10 cellular contexts compared by ENCODE assay signal in genomic region chr3:172181936-172182708, GRCh38.
DNase-seq lines count a peak whose midpoint lies in the region; ATAC-seq and TF ChIP-seq lines count a peak whose summit lies in the region.
"Had no signal": no experiment of that assay in that cellular context is flagged by ENCODE, and none has a peak within 500 bp of the region (broad histone marks: within the 10 kb centered on the region; RNA-seq: fewer than 3 reads in every experiment).

No MANE protein-coding gene starts in this region.

- no peaks in the 10 kb centered on the region for H3K27me3 ChIP-seq in SJSA1 (replicated peaks)
- no peaks in the 10 kb centered on the region for H3K27me3 ChIP-seq in left lung
- H3K27me3 ChIP-seq: body of pancreas had no signal

- H3K27me3 Mint-ChIP-seq in activated CD4-positive, alpha-beta T cell treated with anti-CD3 and anti-CD28 coated beads for 36 hours, result no peaks in the 10 kb centered on the region
- H3K27me3 Mint-ChIP-seq in stimulated activated naive CD8-positive, alpha-beta T cell treated with anti-CD3 and anti-CD28 coated beads, Interleukin-15, amount 100 ng/mL, for 72 hours, result no peaks in the 10 kb centered on the region

- CTCF ChIA-PET in activated CD4-positive, alpha-beta T cell treated with anti-CD3 and anti-CD28 coated beads for 36 hours (lab: Charles Lee), result interaction anchor here (0.6 kb wide), 2 partner anchors 869 to 904 kb away, joined by 3 read pairs; no protein-coding TSS in a partner anchor

- no peak overlapping the region for H3K27ac ChIP-seq in SJSA1
- peak overlapping the region in 1 of 2 donors; percentile 51 for H3K27ac ChIP-seq in left lung

- H3K4me3 Mint-ChIP-seq in activated CD4-positive, alpha-beta T cell treated with anti-CD3 and anti-CD28 coated beads for 36 hours, result no peak overlapping the region
- H3K4me3 Mint-ChIP-seq in stimulated activated naive CD8-positive, alpha-beta T cell treated with anti-CD3 and anti-CD28 coated beads, Interleukin-15, amount 100 ng/mL, for 72 hours, result no peak overlapping the region

- H3K4me3 ChIP-seq in SJSA1, result no peak overlapping the region
- H3K4me3 ChIP-seq in left lung, result no peak overlapping the region
- H3K4me3 ChIP-seq: body of pancreas had no signal

- no peaks in the 10 kb centered on the region for H3K9me3 Mint-ChIP-seq in activated CD4-positive, alpha-beta T cell treated with anti-CD3 and anti-CD28 coated beads for 36 hours (ENCODE audit: low read depth)
- no peaks in the 10 kb centered on the region for H3K9me3 Mint-ChIP-seq in stimulated activated naive CD8-positive, alpha-beta T cell treated with anti-CD3 and anti-CD28 coated beads, Interleukin-15, amount 100 ng/mL, for 72 hours

- H3K4me1 Mint-ChIP-seq in activated CD4-positive, alpha-beta T cell treated with anti-CD3 and anti-CD28 coated beads for 36 hours, result peaks cover 17% of the 10 kb centered on the region
- H3K4me1 Mint-ChIP-seq in stimulated activated naive CD8-positive, alpha-beta T cell treated with anti-CD3 and anti-CD28 coated beads, Interleukin-15, amount 100 ng/mL, for 72 hours, result peaks cover 37% of the 10 kb centered on the region

- peak; percentile 53 for ATAC-seq in activated CD4-positive, alpha-beta T cell treated with anti-CD3 and anti-CD28 coated beads for 36 hours
- ATAC-seq in stimulated activated naive CD8-positive, alpha-beta T cell treated with anti-CD3 and anti-CD28 coated beads, Interleukin-15, amount 100 ng/mL, for 72 hours, result peak; percentile 58
- ATAC-seq in left lung, result no peak
- ATAC-seq in HG03159 (IDR thresholded peaks at IDR 0.05; ENCODE audit: unreplicated experiment), result no peak
- ATAC-seq: body of pancreas had no signal

- intact Hi-C loops in activated CD4-positive, alpha-beta T cell treated with anti-CD3 and anti-CD28 coated beads for 36 hours (cut with DNase I, micrococcal nuclease), result no loop called here
- intact Hi-C loops in left lung (cut with DNase I), result no loop called here

- TF ChIP-seq CTCF in left lung (IDR thresholded peaks at IDR 0.05), result no peak

- POLR2A ChIA-PET in activated CD4-positive, alpha-beta T cell treated with anti-CD3 and anti-CD28 coated beads for 36 hours (lab: Charles Lee), result no interaction called here

- H3K36me3 Mint-ChIP-seq in activated CD4-positive, alpha-beta T cell treated with anti-CD3 and anti-CD28 coated beads for 36 hours (ENCODE audit: low read depth), result no peaks in the 10 kb centered on the region

- H3K27ac Mint-ChIP-seq in activated CD4-positive, alpha-beta T cell treated with anti-CD3 and anti-CD28 coated beads for 36 hours, result no peak overlapping the region
- peak overlapping the region in 1 of 2 donors; percentile 44 for H3K27ac Mint-ChIP-seq in stimulated activated naive CD8-positive, alpha-beta T cell treated with anti-CD3 and anti-CD28 coated beads, Interleukin-15, amount 100 ng/mL, for 72 hours

- DNase-seq in activated CD4-positive, alpha-beta T cell treated with anti-CD3 and anti-CD28 coated beads for 36 hours, result no peak
- no peak for DNase-seq in activated CD4-positive, alpha-beta T cell treated with anti-CD3 and anti-CD28 coated beads, Interleukin-2, amount 50 U/mL, for 4 hours
- peak; percentile 18 to 45 for DNase-seq in SJSA1 (ENCODE audit: low read depth in 1 of 2, low spot score in 2 of 2)
- peak; percentile 78 for DNase-seq in glomerular visceral epithelial cell (ENCODE audit: extremely low spot score)
- DNase-seq in stimulated activated naive CD8-positive, alpha-beta T cell treated with anti-CD3 and anti-CD28 coated beads, Interleukin-15, amount 100 ng/mL, for 72 hours, result peak in 1 of 2 donors; percentile 8
- no peak for DNase-seq in left lung
- DNase-seq in SHP77 treated with DMSO at 0.1 percent for 48 hours (lab: John Stamatoyannopoulos, UW), result no peak
- DNase-seq: body of pancreas, SIG-M5 had no signal

- H3K36me3 ChIP-seq in SJSA1 (peaks cover 11% of the 10 kb centered on the region), left lung (no peaks in the 10 kb centered on the region)

- H3K9me3 ChIP-seq in SJSA1 (replicated peaks), result no peaks in the 10 kb centered on the region
- H3K9me3 ChIP-seq in left lung, result no peaks in the 10 kb centered on the region
- H3K9me3 ChIP-seq: body of pancreas had no signal

- H3K4me1 ChIP-seq in SJSA1 (replicated peaks) (peaks cover 16% of the 10 kb centered on the region), left lung (peaks cover 2 to 89% of the 10 kb centered on the region in 2 donors)

Comparison
In these comparisons a context has a peak if more than half of its experiments do, and no peak if none do; other contexts are left out.
1. ATAC-seq: peak in activated CD4-positive, alpha-beta T cell treated with anti-CD3 and anti-CD28 coated beads for 36 hours (single experiment) and stimulated activated naive CD8-positive, alpha-beta T cell treated with anti-CD3 and anti-CD28 coated beads, Interleukin-15, amount 100 ng/mL, for 72 hours (single experiment); none in left lung (single experiment) and HG03159 (single experiment).
2. DNase-seq: peak in SJSA1 (2 of 2) and glomerular visceral epithelial cell (single experiment); none in activated CD4-positive, alpha-beta T cell treated with anti-CD3 and anti-CD28 coated beads for 36 hours (single experiment), activated CD4-positive, alpha-beta T cell treated with anti-CD3 and anti-CD28 coated beads, Interleukin-2, amount 50 U/mL, for 4 hours (0 of 2), left lung (0 of 2) and SHP77 treated with DMSO at 0.1 percent for 48 hours (single experiment).